Comparison of ENCODE assay signal across 10 cellular contexts in genomic region chr7:20786049-20786412, GRCh38. TPM values are rescaled to one million over a fixed set of nuclear protein-coding genes. Genes with fewer than 3 reads are reported as not detected.
DNase-seq lines count a peak whose midpoint lies in the region; ATAC-seq and TF ChIP-seq lines count a peak whose summit lies in the region.
"Had no signal": no experiment of that assay in that cellular context is flagged by ENCODE, and none has a peak within 500 bp of the region (broad histone marks: within the 10 kb centered on the region; RNA-seq: fewer than 3 reads in every experiment).

No MANE protein-coding gene starts in this region.

- peak overlapping the region; percentile 74 for H3K4me3 Mint-ChIP-seq in activated naive CD8-positive, alpha-beta T cell treated with anti-CD3 and anti-CD28 coated beads, Interleukin-2, amount 10 ng/mL, durations not matched to agents 7 days and 5 days
- peak overlapping the region; percentile 69 to 81 (median 71) for H3K4me3 Mint-ChIP-seq in immature natural killer cell

- H3K4me3 ChIP-seq in heart right ventricle (peak overlapping the region in 7 of 10 donors; percentile 18 to 38 (median 31)), transverse colon (peak overlapping the region in 3 of 4 donors; percentile 4 to 47 (median 24))

- in situ Hi-C loops in transverse colon (cut with MboI; ENCODE audit: low pct_ligation_motif_present in 1 of 4, low pct_unique_long_range_greater_than_20kb in 1 of 4, low sequenced_read_pairs in 3 of 4) = loop anchor here (25.0 kb wide), 3 partner anchors 451 to 726 kb away; no protein-coding TSS in a partner anchor

- POLR2A ChIA-PET in activated naive CD8-positive, alpha-beta T cell treated with anti-CD3 and anti-CD28 coated beads, Interleukin-2, amount 10 ng/mL, durations not matched to agents 7 days and 5 days (lab: Charles Lee) = interaction anchor here (0.6 kb wide), 1 partner anchor 643 kb away, joined by 6 read pairs; no protein-coding TSS in a partner anchor

- H3K27me3 Mint-ChIP-seq in activated naive CD8-positive, alpha-beta T cell treated with anti-CD3 and anti-CD28 coated beads, Interleukin-2, amount 10 ng/mL, durations not matched to agents 7 days and 5 days = peaks cover 78% of the 10 kb centered on the region
- peaks cover 41 to 65% (median 60%) of the 10 kb centered on the region in 3 donors for H3K27me3 Mint-ChIP-seq in immature natural killer cell (ENCODE audit: low read depth in 3 of 3)

- DNase-seq in heart right ventricle = no peak
- DNase-seq in left cardiac atrium = no peak
- DNase-seq in activated naive CD8-positive, alpha-beta T cell treated with anti-CD3 and anti-CD28 coated beads, Interleukin-2, amount 10 ng/mL, durations not matched to agents 7 days and 5 days = no peak
- no peak for DNase-seq in immature natural killer cell
- DNase-seq in transverse colon = no peak
- DNase-seq in amniotic stem cell (lab: John Stamatoyannopoulos, UW) = no peak
- no peak for DNase-seq in NCI-H2171 (lab: John Stamatoyannopoulos, UW)
- no peak for DNase-seq in NOMO-1 (lab: John Stamatoyannopoulos, UW; ENCODE audit: unreplicated experiment in 2 of 2)
- DNase-seq: activated CD8-positive, alpha-beta memory T cell treated with anti-CD3 and anti-CD28 coated beads for 24 hours; NCI-H1694 treated with DMSO at 0.1 percent for 48 hours had no signal

- peaks cover 28 to 100% (median 100%) of the 10 kb centered on the region in 7 donors for H3K27me3 ChIP-seq in heart right ventricle
- peaks cover 100% of the 10 kb centered on the region for H3K27me3 ChIP-seq in transverse colon

- ATAC-seq in heart right ventricle = no peak
- ATAC-seq in left cardiac atrium = no peak
- no peak for ATAC-seq in activated naive CD8-positive, alpha-beta T cell treated with anti-CD3 and anti-CD28 coated beads, Interleukin-2, amount 10 ng/mL, durations not matched to agents 7 days and 5 days (ENCODE audit: low read depth)

- peaks cover 2% of the 10 kb centered on the region for H3K36me3 Mint-ChIP-seq in activated naive CD8-positive, alpha-beta T cell treated with anti-CD3 and anti-CD28 coated beads, Interleukin-2, amount 10 ng/mL, durations not matched to agents 7 days and 5 days
- peaks cover 0 to 9% (median 2%) of the 10 kb centered on the region in 3 donors for H3K36me3 Mint-ChIP-seq in immature natural killer cell

- H3K9me3 Mint-ChIP-seq in activated naive CD8-positive, alpha-beta T cell treated with anti-CD3 and anti-CD28 coated beads, Interleukin-2, amount 10 ng/mL, durations not matched to agents 7 days and 5 days = peaks cover 8% of the 10 kb centered on the region
- H3K9me3 Mint-ChIP-seq in immature natural killer cell = peaks cover 3 to 38% (median 19%) of the 10 kb centered on the region in 6 donors

- no peak for TF ChIP-seq CTCF in heart right ventricle (IDR thresholded peaks at IDR 0.05)
- no peak for TF ChIP-seq CTCF in transverse colon (IDR thresholded peaks at IDR 0.05)

- H3K4me1 ChIP-seq in heart right ventricle = peaks cover 0 to 44% (median 28%) of the 10 kb centered on the region in 9 donors
- H3K4me1 ChIP-seq in transverse colon = peaks cover 11 to 45% (median 31%) of the 10 kb centered on the region in 4 donors

- H3K4me1 Mint-ChIP-seq in activated naive CD8-positive, alpha-beta T cell treated with anti-CD3 and anti-CD28 coated beads, Interleukin-2, amount 10 ng/mL, durations not matched to agents 7 days and 5 days = peaks cover 15% of the 10 kb centered on the region
- H3K4me1 Mint-ChIP-seq in immature natural killer cell = peaks cover 18 to 33% of the 10 kb centered on the region in 2 donors

- no peak overlapping the region for H3K27ac ChIP-seq in heart right ventricle
- H3K27ac ChIP-seq in transverse colon = no peak overlapping the region

- intact Hi-C loops in heart right ventricle (cut with DNase I) = loop anchor here in 1 of 10 donors (10.0 kb wide), 1 partner anchor 469 kb away; no protein-coding TSS in a partner anchor
- intact Hi-C loops in left cardiac atrium (cut with DNase I) = no loop called here
- intact Hi-C loops in transverse colon (cut with DNase I; ENCODE audit: low total_unique reads) = no loop called here

- peak overlapping the region; percentile 28 for H3K27ac Mint-ChIP-seq in activated naive CD8-positive, alpha-beta T cell treated with anti-CD3 and anti-CD28 coated beads, Interleukin-2, amount 10 ng/mL, durations not matched to agents 7 days and 5 days
- H3K27ac Mint-ChIP-seq in immature natural killer cell = no peak overlapping the region

- H3K36me3 ChIP-seq in heart right ventricle = no peaks in the 10 kb centered on the region
- H3K36me3 ChIP-seq in transverse colon = no peaks in the 10 kb centered on the region

- TF ChIP-seq EP300 in transverse colon (IDR thresholded peaks at IDR 0.05; ENCODE audit: low read depth) = no peak

- 3 to 4% methylated on average over 10 of the region's 10 CpGs for WGBS in heart right ventricle, 2 donors
- WGBS in transverse colon (ENCODE audit: low coverage in 1 of 2), 2 donors = 6 to 8% methylated on average over 7 to 10 of the region's 10 CpGs

- H3K9me3 ChIP-seq in heart right ventricle (no peaks in the 10 kb centered on the region), transverse colon (no peaks in the 10 kb centered on the region)

- TF ChIP-seq POLR2A in transverse colon (IDR thresholded peaks at IDR 0.05) = no peak

RNA-seq across cellular contexts. Expression of gene SP8, which starts 0.7 kb away (rescaled TPM):
- not detected for total RNA-seq in heart right ventricle
- polyA plus RNA-seq in heart right ventricle = not detected
- not detected for total RNA-seq in left cardiac atrium
- not detected for total RNA-seq in activated naive CD8-positive, alpha-beta T cell treated with anti-CD3 and anti-CD28 coated beads, Interleukin-2, amount 10 ng/mL, durations not matched to agents 7 days and 5 days
- polyA plus RNA-seq in immature natural killer cell = not detected
- not detected for total RNA-seq in transverse colon
